22 cellular contexts compared by ENCODE assay signal in genomic region chr2:30978854-30979253, GRCh38.
DNase-seq lines count a peak whose midpoint lies in the region; ATAC-seq, FAIRE-seq and TF ChIP-seq lines count a peak whose summit lies in the region.
"Had no signal": no experiment of that assay in that cellular context is flagged by ENCODE, and none has a peak within 500 bp of the region (broad histone marks: within the 10 kb centered on the region; RNA-seq: fewer than 3 reads in every experiment).

No MANE protein-coding gene starts in this region.

- DNase-seq in D341Med (ENCODE audit: low spot score) (peak; percentile 39), GM23338 (ENCODE audit: low spot score) (peak; percentile 19), H1 (ENCODE audit: low read depth in 1 of 2, low spot score in 2 of 2) (no peak), kidney glomerular epithelial cell (lab: John Stamatoyannopoulos, UW) (no peak)
- no peak for DNase-seq in activated CD4-positive, alpha-beta T cell treated with anti-CD3 and anti-CD28 coated beads for 1 hour
- DNase-seq in stimulated activated naive B cell treated with anti-CD40 and anti-IgM and Interleukin-4, amounts not matched to agents 10 μg/mL and 1 μg/mL and 100 μg/mL, for 72 hours, result no peak
- no peak for DNase-seq in stimulated activated CD4-positive, alpha-beta T cell treated with anti-CD3 and anti-CD28 coated beads, Interleukin-1b, Interleukin-23, amount 100 ng/mL, for 48 hours
- DNase-seq: GOT3, HFFc6, KG1, NCI-H1694, NCI-H2081, NCI-H2171, NCI-H524 treated with DMSO at 0.1 percent for 48 hours, SIG-M5, T-cell had no signal

- CTCF ChIA-PET in H1 (lab: Charles Lee; ENCODE audit: partially characterized antibody), result interaction anchor here (0.7 to 5.4 kb wide), 18 partner anchors 9 to 355 kb away, joined by 3 to 34 read pairs (median 4); no protein-coding TSS in a partner anchor

- peak; percentile 55 to 68 for TF ChIP-seq RAD21 in H1 (IDR thresholded peaks at IDR 0.05 in 1 of 2, conservative IDR thresholded peaks at IDR 0.05 in 1 of 2; ENCODE audit: low read depth in 2 of 2, low read length in 2 of 2)

- no peak overlapping the region for H2BK20ac ChIP-seq in H1 (ENCODE audit: low read length)

- H3K36me3 ChIP-seq in GM23338 (ENCODE audit: insufficient read depth) (no peaks in the 10 kb centered on the region), Loucy (ENCODE audit: insufficient read depth, low read length) (no peaks in the 10 kb centered on the region), H1 (ENCODE audit: control insufficient read depth in 2 of 4, insufficient read depth in 4 of 4, low read length in 3 of 4) (no peaks in the 10 kb centered on the region)

- H4K20me1 ChIP-seq in GM23338 (replicated peaks; ENCODE audit: insufficient read depth), result no peaks in the 10 kb centered on the region; the same call in 1 of the 2 replicates
- no peaks in the 10 kb centered on the region for H4K20me1 ChIP-seq in Loucy (ENCODE audit: insufficient read depth, low read length, poor library complexity, severe bottlenecking)
- H4K20me1 ChIP-seq in H1 (replicated peaks in 1 of 2; ENCODE audit: control insufficient read depth in 1 of 2, insufficient read depth in 2 of 2, low read length in 2 of 2), result no peaks in the 10 kb centered on the region

- no peak overlapping the region for H3K18ac ChIP-seq in H1 (ENCODE audit: extremely low read depth, low read length)

- no peaks in the 10 kb centered on the region for H3K27me3 ChIP-seq in GM23338 (ENCODE audit: insufficient read depth)
- no peaks in the 10 kb centered on the region for H3K27me3 ChIP-seq in Loucy (ENCODE audit: insufficient read depth, low read length, poor library complexity, severe bottlenecking)
- H3K27me3 ChIP-seq in H1 (replicated peaks in 1 of 4; ENCODE audit: control insufficient read depth in 3 of 4, extremely low read depth in 1 of 4, insufficient read depth in 3 of 4, low read length in 3 of 4), result no peaks in the 10 kb centered on the region

- no peak overlapping the region for H3K4me2 ChIP-seq in GM23338
- no peak overlapping the region for H3K4me2 ChIP-seq in Loucy (ENCODE audit: low read depth, low read length, poor library complexity, severe bottlenecking)
- no peak overlapping the region for H3K4me2 ChIP-seq in H1 (ENCODE audit: insufficient read depth in 1 of 2, low read depth in 2 of 2, low read length in 2 of 2)

- no peaks in the 10 kb centered on the region; the same call in 1 of the 2 replicates for H3K79me1 ChIP-seq in H1 (ENCODE audit: low read depth, low read length)

- H2AFZ ChIP-seq in GM23338 (no peak overlapping the region), Loucy (ENCODE audit: low read length) (no peak overlapping the region), H1 (ENCODE audit: low read length) (no peak overlapping the region)

- H3K27me3 Mint-ChIP-seq in GM23338 (ENCODE audit: insufficient read depth, low read depth, poor library complexity), result peaks cover 6% of the 10 kb centered on the region
- no peaks in the 10 kb centered on the region for H3K27me3 Mint-ChIP-seq in stimulated activated naive B cell treated with anti-CD40 and anti-IgM and Interleukin-4, amounts not matched to agents 10 μg/mL and 1 μg/mL and 100 μg/mL, for 72 hours
- H3K27me3 Mint-ChIP-seq: B cell, T-cell had no signal

- peaks cover 21% of the 10 kb centered on the region for H3K4me1 Mint-ChIP-seq in GM23338
- H3K4me1 Mint-ChIP-seq in stimulated activated naive B cell treated with anti-CD40 and anti-IgM and Interleukin-4, amounts not matched to agents 10 μg/mL and 1 μg/mL and 100 μg/mL, for 72 hours, result no peaks in the 10 kb centered on the region
- H3K4me1 Mint-ChIP-seq: B cell, T-cell had no signal

- H2BK15ac ChIP-seq in H1 (ENCODE audit: low read length), result no peak overlapping the region

- H3K23ac ChIP-seq in H1 (ENCODE audit: insufficient read length), result no peak overlapping the region

- H3F3A ChIP-seq in GM23338 (replicated peaks; ENCODE audit: low read depth) (no peaks in the 10 kb centered on the region), Loucy (ENCODE audit: low read depth) (no peaks in the 10 kb centered on the region)

- 92% methylated on average over 6 of the region's 6 CpGs; no CpG with 5 or more reads in 1 of the 2 experiments for WGBS in H1 (ENCODE audit: extremely low coverage in 1 of 2, insufficient coverage in 1 of 2, insufficient read length in 1 of 2, insufficient replicate concordance in 2 of 2, low coverage in 1 of 2, low lambda C conversion rate in 2 of 2, missing lambda C conversion rate in 1 of 2), 2 experiments

- H3K56ac ChIP-seq in H1 (replicated peaks; ENCODE audit: insufficient read length, low read depth, low read length), result no peak overlapping the region

- no peak overlapping the region for H2BK120ac ChIP-seq in H1 (replicated peaks; ENCODE audit: low read depth, low read length)

- no peaks in the 10 kb centered on the region; the same call in 2 of the 3 replicates for H3K36me3 Mint-ChIP-seq in GM23338 (ENCODE audit: low read depth)
- no peaks in the 10 kb centered on the region for H3K36me3 Mint-ChIP-seq in stimulated activated naive B cell treated with anti-CD40 and anti-IgM and Interleukin-4, amounts not matched to agents 10 μg/mL and 1 μg/mL and 100 μg/mL, for 72 hours
- H3K36me3 Mint-ChIP-seq: CD14-positive monocyte, T-cell had no signal

- FAIRE-seq in H1 (lab: Jason Lieb, UNC), result no peak
- FAIRE-seq: A204.1, GM12878 had no signal

- H3K79me2 ChIP-seq in GM23338 (replicated peaks; ENCODE audit: insufficient read depth), result no peaks in the 10 kb centered on the region
- H3K79me2 ChIP-seq in Loucy (ENCODE audit: insufficient read depth, low read length), result no peaks in the 10 kb centered on the region
- H3K79me2 ChIP-seq in H1 (ENCODE audit: control insufficient read depth in 1 of 2, insufficient read depth in 2 of 2, low read length in 2 of 2), result no peaks in the 10 kb centered on the region

- H3K9ac ChIP-seq in Loucy (ENCODE audit: low read depth, low read length, poor library complexity, severe bottlenecking), result no peak overlapping the region
- H3K9ac ChIP-seq in H1 (replicated peaks in 1 of 4; ENCODE audit: extremely low read depth in 1 of 4, low read depth in 3 of 4, low read length in 3 of 4), result no peak overlapping the region

- no peak overlapping the region for H3K4ac ChIP-seq in H1 (replicated peaks; ENCODE audit: insufficient read length, low read depth, low read length)

- H4K91ac ChIP-seq in H1 (replicated peaks; ENCODE audit: insufficient read length, low read length), result no peak overlapping the region

- POLR2A ChIA-PET in H1 (lab: Charles Lee; ENCODE audit: partially characterized antibody), result no interaction called here

- TF ChIP-seq EP300 in H1 (IDR thresholded peaks at IDR 0.05; ENCODE audit: borderline replicate concordance in 1 of 2, low read depth in 2 of 2, low read length in 2 of 2), result no peak

- H3K9me2 ChIP-seq in GM23338 (ENCODE audit: insufficient read depth), result no peaks in the 10 kb centered on the region
- no peaks in the 10 kb centered on the region for H3K9me2 ChIP-seq in Loucy (replicated peaks; ENCODE audit: low read depth, low read length)

- no peak overlapping the region for H2BK12ac ChIP-seq in H1 (ENCODE audit: low read depth, low read length)

- no peaks in the 10 kb centered on the region for H3K9me3 Mint-ChIP-seq in GM23338
- H3K9me3 Mint-ChIP-seq in stimulated activated naive B cell treated with anti-CD40 and anti-IgM and Interleukin-4, amounts not matched to agents 10 μg/mL and 1 μg/mL and 100 μg/mL, for 72 hours, result no peaks in the 10 kb centered on the region
- H3K9me3 Mint-ChIP-seq: HFFc6, T-cell had no signal

- H3K9me3 ChIP-seq in Loucy (ENCODE audit: insufficient read depth, low read depth, low read length) (no peaks in the 10 kb centered on the region), H1 (ENCODE audit: insufficient read depth in 2 of 2, low read depth in 1 of 2, low read length in 1 of 2) (peaks cover 5 to 8% of the 10 kb centered on the region in 2 experiments; a peak in 3 of 4 replicates)

- no peak overlapping the region for H2AK5ac ChIP-seq in H1 (ENCODE audit: low read depth, low read length)

- no peak overlapping the region for H3K14ac ChIP-seq in H1 (ENCODE audit: insufficient read length)

- no peak overlapping the region for H3K4me3 Mint-ChIP-seq in GM23338
- H3K4me3 Mint-ChIP-seq in stimulated activated naive B cell treated with anti-CD40 and anti-IgM and Interleukin-4, amounts not matched to agents 10 μg/mL and 1 μg/mL and 100 μg/mL, for 72 hours, result no peak overlapping the region
- H3K4me3 Mint-ChIP-seq: B cell, CD14-positive monocyte, HFFc6, T-cell had no signal

- no peak overlapping the region for H2BK5ac ChIP-seq in H1 (ENCODE audit: low read depth, low read length)

- no peak overlapping the region for H3K27ac ChIP-seq in GM23338 (ENCODE audit: low read depth)
- no peak overlapping the region for H3K27ac ChIP-seq in H1 (ENCODE audit: low read depth, low read length)
- H3K27ac ChIP-seq: HL-60 had no signal

- peaks cover 4% of the 10 kb centered on the region; the same call in 1 of the 2 replicates for H3K4me1 ChIP-seq in GM23338 (ENCODE audit: insufficient read depth)
- H3K4me1 ChIP-seq in Loucy (ENCODE audit: insufficient read depth, low read length, poor library complexity, severe bottlenecking), result no peaks in the 10 kb centered on the region
- H3K4me1 ChIP-seq in H1 (replicated peaks in 1 of 4; ENCODE audit: control insufficient read depth in 3 of 4, insufficient read depth in 4 of 4, low read length in 3 of 4), result no peaks in the 10 kb centered on the region; a peak in 1 of 7 replicates

- H3K23me2 ChIP-seq in H1 (ENCODE audit: low read depth, low read length), result no peaks in the 10 kb centered on the region

- no peak overlapping the region for H3K27ac Mint-ChIP-seq in GM23338
- H3K27ac Mint-ChIP-seq in stimulated activated naive B cell treated with anti-CD40 and anti-IgM and Interleukin-4, amounts not matched to agents 10 μg/mL and 1 μg/mL and 100 μg/mL, for 72 hours, result no peak overlapping the region
- H3K27ac Mint-ChIP-seq: B cell, CD14-positive monocyte, T-cell had no signal

- no peak for TF ChIP-seq POLR2A in H1 (IDR thresholded peaks at IDR 0.05; ENCODE audit: control extremely low read depth in 1 of 2, low read depth in 2 of 2, low read length in 2 of 2)

- no peak overlapping the region for H4K5ac ChIP-seq in H1 (ENCODE audit: insufficient read length, low read depth, low read length)

- ATAC-seq in GM23338, result peak; percentile 77
- ATAC-seq in stimulated activated naive B cell treated with anti-CD40 and anti-IgM and Interleukin-4, amounts not matched to agents 10 μg/mL and 1 μg/mL and 100 μg/mL, for 72 hours (replicated peaks), result no peak
- ATAC-seq: T-cell had no signal

- H3K4me3 ChIP-seq in GM23338 (no peak overlapping the region), Loucy (ENCODE audit: low read length, poor library complexity, severe bottlenecking) (no peak overlapping the region), H1 (ENCODE audit: extremely low read depth in 1 of 4, insufficient read depth in 2 of 4, low read depth in 3 of 4, low read length in 4 of 4) (no peak overlapping the region)
- H3K4me3 ChIP-seq: GM12878 had no signal

- TF ChIP-seq CTCF in GM23338 (conservative IDR thresholded peaks at IDR 0.05; ENCODE audit: low read depth in 2 of 2) (peak; percentile 24 to 62; a peak in 3 of 4 replicates), Loucy (conservative IDR thresholded peaks at IDR 0.05; ENCODE audit: low read length) (peak; percentile 21; the same call in 1 of the 2 replicates), H1 (IDR thresholded peaks at IDR 0.05; ENCODE audit: control extremely low read depth in 1 of 3, insufficient read depth in 1 of 3, low read depth in 1 of 3, low read length in 3 of 3) (peak; percentile 49 to 60 (median 57))

- no peak overlapping the region for H4K8ac ChIP-seq in H1 (ENCODE audit: extremely low read depth, insufficient read depth, low read length)

Comparison
In these comparisons a context has a peak if more than half of its experiments do, and no peak if none do; other contexts are left out.
1. DNase-seq: peak in D341Med (single experiment) and GM23338 (single experiment); none in H1 (0 of 2), activated CD4-positive, alpha-beta T cell treated with anti-CD3 and anti-CD28 coated beads for 1 hour (single experiment), kidney glomerular epithelial cell (single experiment), stimulated activated naive B cell treated with anti-CD40 and anti-IgM and Interleukin-4, amounts not matched to agents 10 μg/mL and 1 μg/mL and 100 μg/mL, for 72 hours (single experiment) and stimulated activated CD4-positive, alpha-beta T cell treated with anti-CD3 and anti-CD28 coated beads, Interleukin-1b, Interleukin-23, amount 100 ng/mL, for 48 hours (single experiment).
2. Peak in every context shown above with its lines, with median percentiles within 50 percentile points of each other: CTCF ChIP-seq.